Comparison of ENCODE assay signal across 8 cellular contexts in the genomic region with DNA sequence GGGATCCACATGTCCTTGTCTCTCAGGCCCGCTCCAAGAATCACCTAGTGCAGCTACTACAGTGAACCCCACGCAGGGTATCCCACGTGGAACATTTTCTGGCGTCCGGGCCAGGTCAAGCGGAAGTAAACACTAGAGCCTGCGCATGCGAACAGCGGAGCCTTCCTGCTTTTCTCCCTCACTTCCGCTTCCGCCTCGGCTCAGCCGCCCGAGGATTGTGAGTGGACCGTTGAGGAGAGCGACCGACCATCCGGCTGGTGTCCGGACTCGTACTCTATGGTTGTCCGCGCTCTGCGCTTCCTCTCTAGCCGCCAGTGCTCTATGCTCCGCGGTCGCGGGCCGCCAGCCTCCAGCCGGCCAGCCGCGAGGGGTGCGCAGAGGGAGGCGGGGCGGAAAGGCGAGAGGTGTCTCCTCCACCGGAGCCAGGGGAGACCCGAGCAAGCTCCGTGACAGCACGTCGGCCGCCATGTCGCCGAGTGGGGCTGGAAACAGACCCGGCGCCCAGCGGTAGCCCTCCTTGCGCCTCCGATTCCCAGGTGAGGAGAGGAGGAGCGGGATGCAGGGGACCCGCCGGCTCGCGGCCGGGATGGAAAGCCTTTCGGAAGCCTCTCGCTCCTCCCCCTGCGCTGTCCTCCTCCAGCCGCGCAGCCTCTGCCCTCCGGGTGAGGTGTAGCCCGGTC. TPM values are rescaled to one million over a fixed set of nuclear protein-coding genes. Genes with fewer than 3 reads are reported as not detected.
DNase-seq lines count a peak whose midpoint lies in the region; ATAC-seq, FAIRE-seq and TF ChIP-seq lines count a peak whose summit lies in the region.

A gene with protein sequence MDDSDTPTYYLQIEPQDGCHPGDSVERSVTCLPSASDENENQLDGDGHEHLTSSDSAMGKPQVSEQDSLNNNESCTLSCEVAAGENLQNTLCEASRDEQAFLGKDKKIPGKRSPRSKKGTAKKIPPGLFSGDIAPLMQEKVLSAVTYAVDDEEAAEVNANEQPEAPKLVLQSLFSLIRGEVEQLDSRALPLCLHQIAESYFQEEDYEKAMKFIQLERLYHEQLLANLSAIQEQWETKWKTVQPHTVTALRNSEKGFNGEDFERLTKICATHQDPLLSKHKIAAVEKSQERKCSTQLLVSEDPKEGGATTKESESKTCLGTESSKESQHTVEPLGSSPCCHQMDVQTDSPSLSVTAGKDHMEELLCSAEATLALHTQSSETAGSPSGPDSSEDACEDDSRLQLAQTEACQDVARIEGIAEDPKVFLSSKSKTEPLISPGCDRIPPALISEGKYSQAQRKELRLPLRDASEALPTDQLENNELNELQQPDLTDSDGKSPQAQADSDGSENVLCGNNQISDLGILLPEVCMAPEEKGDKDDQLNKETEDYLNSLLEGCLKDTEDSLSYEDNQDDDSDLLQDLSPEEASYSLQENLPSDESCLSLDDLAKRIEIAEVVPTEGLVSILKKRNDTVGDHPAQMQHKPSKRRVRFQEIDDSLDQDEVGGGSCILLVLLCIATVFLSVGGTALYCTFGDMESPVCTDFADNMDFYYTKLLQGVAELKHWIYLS (plus strand): TSS at position 329 of the 680 bp plus-strand sequence. CDS start 25,107 bp downstream, outside the sequence.
A gene with protein sequence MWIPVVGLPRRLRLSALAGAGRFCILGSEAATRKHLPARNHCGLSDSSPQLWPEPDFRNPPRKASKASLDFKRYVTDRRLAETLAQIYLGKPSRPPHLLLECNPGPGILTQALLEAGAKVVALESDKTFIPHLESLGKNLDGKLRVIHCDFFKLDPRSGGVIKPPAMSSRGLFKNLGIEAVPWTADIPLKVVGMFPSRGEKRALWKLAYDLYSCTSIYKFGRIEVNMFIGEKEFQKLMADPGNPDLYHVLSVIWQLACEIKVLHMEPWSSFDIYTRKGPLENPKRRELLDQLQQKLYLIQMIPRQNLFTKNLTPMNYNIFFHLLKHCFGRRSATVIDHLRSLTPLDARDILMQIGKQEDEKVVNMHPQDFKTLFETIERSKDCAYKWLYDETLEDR (minus strand): TSS at position 134 of the 680 bp plus-strand sequence. CDS start 123 bp downstream, at position 11.

- DNase-seq in NCI-H748 treated with DMSO at 0.1 percent for 48 hours (lab: John Stamatoyannopoulos, UW) (peak; percentile 89), dermis microvascular lymphatic vessel endothelial cell (ENCODE audit: low read depth in 2 of 2) (peak; percentile 99 to 100), HepG2 (ENCODE audit: low spot score) (peak; percentile 97)
- DNase-seq in activated CD4-positive, alpha-beta T cell treated with anti-CD3 and anti-CD28 coated beads, Interleukin-2, amount 50 U/mL, for 48 hours = peak; percentile 92 to 95
- peak; percentile 89 for DNase-seq in stimulated activated CD4-positive, alpha-beta T cell treated with anti-CD3 and anti-CD28 coated beads, Interleukin-4, amount 100 ng/mL, for 1 hour

- H3K27ac ChIP-seq in C4-2B (peak within 1 kb of the TSS; percentile 84), HepG2 (ENCODE audit: extremely low read length, insufficient read depth, low read length) (peak within 1 kb of the TSS; percentile 77)

- CTCF ChIA-PET in HepG2 (lab: Yijun Ruan, JAX; ENCODE audit: low intra/inter-chr PET ratio, low total read pairs) = no interaction called here

- H2AFZ ChIP-seq in HepG2 (ENCODE audit: low read length) = no peak within 1 kb of the TSS

- H3K4me1 ChIP-seq in HepG2 (ENCODE audit: insufficient read depth, low read length) = peaks cover 53% of the 10 kb centered on the region

- POLR2A ChIA-PET in HepG2 (lab: Yijun Ruan, JAX) = interaction anchor here (0.8 to 2.8 kb wide), 6 partner anchors 12 to 117 kb away, joined by 3 to 34 read pairs (median 4); no protein-coding TSS in a partner anchor

- peaks cover 0 to 9% of the 10 kb centered on the region in 2 experiments; a peak in 3 of 5 replicates for H3K36me3 ChIP-seq in HepG2 (replicated peaks in 1 of 2; ENCODE audit: control insufficient read depth in 1 of 2, insufficient read depth in 2 of 2, low read length in 2 of 2)

- TF ChIP-seq RAD21 in HepG2 (CRISPR knock-in tag; IDR thresholded peaks at IDR 0.05) = peak; percentile 58; the same call in 1 of the 2 replicates

- no peak for TF ChIP-seq EP300 in HepG2 (IDR thresholded peaks at IDR 0.05; ENCODE audit: low read depth in 2 of 2, low read length in 2 of 2)
- no peak for TF ChIP-seq EP300 in HepG2 (CRISPR knock-in tag; IDR thresholded peaks at IDR 0.05; ENCODE audit: borderline replicate concordance)

- intact Hi-C loops in HepG2 (cut with micrococcal nuclease; ENCODE audit: unreplicated experiment) = loop anchor here (1.0 to 5.0 kb wide), 2 partner anchors 17 to 36 kb away; no protein-coding TSS in a partner anchor

- H3K79me2 ChIP-seq in HepG2 (ENCODE audit: insufficient read depth, low read length) = peaks cover 67% of the 10 kb centered on the region

- peak within 1 kb of the TSS; percentile 83 for H3K9ac ChIP-seq in HepG2 (ENCODE audit: insufficient read depth, low read depth, low read length)

- peak within 1 kb of the TSS; percentile 95 to 99 (median 96) for H3K4me3 ChIP-seq in HepG2 (replicated peaks in 1 of 3; ENCODE audit: insufficient read depth in 1 of 3, low read depth in 2 of 3, low read length in 3 of 3)

- TF ChIP-seq POLR2A in HepG2 (IDR thresholded peaks at IDR 0.05; ENCODE audit: insufficient read depth in 1 of 2, low read depth in 2 of 2, low read length in 2 of 2) = peak; percentile 72 to 80

- no peaks in the 10 kb centered on the region for H4K20me1 ChIP-seq in HepG2 (ENCODE audit: insufficient read depth, low read length)

- ATAC-seq in GM19372 (IDR thresholded peaks at IDR 0.05; ENCODE audit: low read depth, unreplicated experiment) = peak; percentile 91
- ATAC-seq in HG03558 (IDR thresholded peaks at IDR 0.05; ENCODE audit: extremely low read depth, unreplicated experiment) = peak; percentile 89
- peak; percentile 97 for ATAC-seq in HepG2

- FAIRE-seq in HepG2 (lab: Jason Lieb, UNC) = peak; percentile 87

- H3K27me3 ChIP-seq in HepG2 (ENCODE audit: control insufficient read depth in 1 of 2, insufficient read depth in 2 of 2, low read length in 2 of 2) = no peaks in the 10 kb centered on the region; a peak in 1 of 5 replicates

- 1% methylated on average over 14 of the region's 62 CpGs for WGBS in HepG2 (ENCODE audit: low lambda C conversion rate)

- no TSS peak for BruUV-seq in HepG2 (replicated peaks; lab: Mats Ljungman, UMichigan)

- in situ Hi-C loops in HepG2 (cut with HindIII; ENCODE audit: extremely low pct_ligation_motif_present, low pct_unique_long_range_greater_than_20kb) = no loop called here

- TF ChIP-seq CTCF in C4-2B (conservative IDR thresholded peaks at IDR 0.05) (no peak), HepG2 (CRISPR knock-in tag; IDR thresholded peaks at IDR 0.05) (0 out of 2 replicates have a peak, but pooled peaks have one; percentile 34)

- peak within 1 kb of the TSS; percentile 73 for H3K4me2 ChIP-seq in HepG2 (ENCODE audit: low read depth, low read length)

- H3K9me3 ChIP-seq in HepG2 (ENCODE audit: low read length) = no peaks in the 10 kb centered on the region

RNA-seq across cellular contexts. Expression of the first gene that starts in this region (rescaled TPM):
- total RNA-seq in dermis microvascular lymphatic vessel endothelial cell = 15.9 and 30.5 TPM in 2 replicates
- 12.4 and 15.7 TPM in 2 replicates for total RNA-seq in HepG2 (2016; rRNA removed; fragmentation: Illumina TruSeq; extraction: Trizol)
- 8.5 and 9.1 TPM in 2 replicates for total RNA-seq in HepG2 (2016; cell fraction: cytosol; rRNA removed; fragmentation: Illumina TruSeq; extraction: Trizol; ENCODE audit: low read depth)
- 12.0 and 15.5 TPM in 2 replicates for total RNA-seq in HepG2 (2016; cell fraction: insoluble cytoplasmic fraction; rRNA removed; fragmentation: Illumina TruSeq; extraction: Trizol)
- 7.1 and 7.9 TPM in 2 replicates for total RNA-seq in HepG2 (2016; cell fraction: membrane; rRNA removed; fragmentation: Illumina TruSeq; extraction: Trizol)
- 12.9 and 18.4 TPM in 2 replicates for total RNA-seq in HepG2 (2016; cell fraction: nucleus; rRNA removed; fragmentation: Illumina TruSeq; extraction: Trizol)
- polyA plus RNA-seq in HepG2 (2011; rRNA removed) = 6.3 and 6.4 TPM in 2 replicates
- 3.1 and 5.0 TPM in 2 replicates for polyA plus RNA-seq in HepG2 (2011; cell fraction: cytosol; rRNA removed)
- 5.9 and 6.8 TPM in 2 replicates for polyA plus RNA-seq in HepG2 (2011; cell fraction: nucleus; rRNA removed)
- polyA plus RNA-seq in HepG2 (2012) = 7.3 and 9.2 TPM in 2 replicates
- polyA plus RNA-seq in HepG2 (2016; cell fraction: cytosol; fragmentation: Illumina TruSeq; extraction: Trizol; ENCODE audit: low read depth) = 1.2 and 1.3 TPM in 2 replicates
- polyA plus RNA-seq in HepG2 (2016; cell fraction: insoluble cytoplasmic fraction; fragmentation: Illumina TruSeq; extraction: Trizol; ENCODE audit: low read depth) = 9.3 and 11.1 TPM in 2 replicates
- polyA plus RNA-seq in HepG2 (2016; cell fraction: membrane; fragmentation: Illumina TruSeq; extraction: Trizol; ENCODE audit: low read depth) = 2.1 and 2.4 TPM in 2 replicates
- polyA plus RNA-seq in HepG2 (2016; cell fraction: nucleus; fragmentation: Illumina TruSeq; extraction: Trizol; ENCODE audit: insufficient read depth, low read depth) = 14.1 and 14.2 TPM in 2 replicates
- polyA minus RNA-seq in HepG2 (2011; rRNA and poly(A)+ RNA removed; ENCODE audit: low replicate concordance) = 8.5 and 12.2 TPM in 2 replicates
- polyA minus RNA-seq in HepG2 (2011; cell fraction: cytosol; rRNA and poly(A)+ RNA removed) = 6.3 and 8.2 TPM in 2 replicates
- polyA minus RNA-seq in HepG2 (2011; cell fraction: nucleus; rRNA and poly(A)+ RNA removed) = 35.5 and 40.3 TPM in 2 replicates

RNA-seq across cellular contexts. Expression of the second gene that starts in this region (rescaled TPM):
- 13.3 and 14.6 TPM in 2 replicates for total RNA-seq in dermis microvascular lymphatic vessel endothelial cell
- 31.4 and 45.9 TPM in 2 replicates for total RNA-seq in HepG2 (2016; rRNA removed; fragmentation: Illumina TruSeq; extraction: Trizol)
- 8.9 and 9.8 TPM in 2 replicates for total RNA-seq in HepG2 (2016; cell fraction: cytosol; rRNA removed; fragmentation: Illumina TruSeq; extraction: Trizol; ENCODE audit: low read depth)
- total RNA-seq in HepG2 (2016; cell fraction: insoluble cytoplasmic fraction; rRNA removed; fragmentation: Illumina TruSeq; extraction: Trizol) = 32.2 and 43.1 TPM in 2 replicates
- 9.8 and 12.0 TPM in 2 replicates for total RNA-seq in HepG2 (2016; cell fraction: membrane; rRNA removed; fragmentation: Illumina TruSeq; extraction: Trizol)
- total RNA-seq in HepG2 (2016; cell fraction: nucleus; rRNA removed; fragmentation: Illumina TruSeq; extraction: Trizol) = 17.5 and 20.5 TPM in 2 replicates
- 12.0 and 15.7 TPM in 2 replicates for polyA plus RNA-seq in HepG2 (2011; rRNA removed)
- polyA plus RNA-seq in HepG2 (2011; cell fraction: cytosol; rRNA removed) = 7.1 and 10.0 TPM in 2 replicates
- polyA plus RNA-seq in HepG2 (2011; cell fraction: nucleus; rRNA removed) = 5.1 and 5.6 TPM in 2 replicates
- 15.8 and 18.7 TPM in 2 replicates for polyA plus RNA-seq in HepG2 (2012)
- polyA plus RNA-seq in HepG2 (2016; cell fraction: cytosol; fragmentation: Illumina TruSeq; extraction: Trizol; ENCODE audit: low read depth) = 3.6 and 3.8 TPM in 2 replicates
- 39.9 and 41.4 TPM in 2 replicates for polyA plus RNA-seq in HepG2 (2016; cell fraction: insoluble cytoplasmic fraction; fragmentation: Illumina TruSeq; extraction: Trizol; ENCODE audit: low read depth)
- 6.0 and 6.8 TPM in 2 replicates for polyA plus RNA-seq in HepG2 (2016; cell fraction: membrane; fragmentation: Illumina TruSeq; extraction: Trizol; ENCODE audit: low read depth)
- polyA plus RNA-seq in HepG2 (2016; cell fraction: nucleus; fragmentation: Illumina TruSeq; extraction: Trizol; ENCODE audit: insufficient read depth, low read depth) = 21.1 and 23.0 TPM in 2 replicates
- 4.7 and 9.6 TPM in 2 replicates for polyA minus RNA-seq in HepG2 (2011; rRNA and poly(A)+ RNA removed; ENCODE audit: low replicate concordance)
- polyA minus RNA-seq in HepG2 (2011; cell fraction: cytosol; rRNA and poly(A)+ RNA removed) = 5.7 and 6.9 TPM in 2 replicates
- 13.8 and 14.8 TPM in 2 replicates for polyA minus RNA-seq in HepG2 (2011; cell fraction: nucleus; rRNA and poly(A)+ RNA removed)

Comparison
In these comparisons a context has a peak if more than half of its experiments do, and no peak if none do; other contexts are left out.
1. Peak in every context shown above with its lines: DNase-seq, ATAC-seq, H3K4me3 ChIP-seq and H3K27ac ChIP-seq.